ENCODE assay signal across 23 cellular contexts in the genomic region with DNA sequence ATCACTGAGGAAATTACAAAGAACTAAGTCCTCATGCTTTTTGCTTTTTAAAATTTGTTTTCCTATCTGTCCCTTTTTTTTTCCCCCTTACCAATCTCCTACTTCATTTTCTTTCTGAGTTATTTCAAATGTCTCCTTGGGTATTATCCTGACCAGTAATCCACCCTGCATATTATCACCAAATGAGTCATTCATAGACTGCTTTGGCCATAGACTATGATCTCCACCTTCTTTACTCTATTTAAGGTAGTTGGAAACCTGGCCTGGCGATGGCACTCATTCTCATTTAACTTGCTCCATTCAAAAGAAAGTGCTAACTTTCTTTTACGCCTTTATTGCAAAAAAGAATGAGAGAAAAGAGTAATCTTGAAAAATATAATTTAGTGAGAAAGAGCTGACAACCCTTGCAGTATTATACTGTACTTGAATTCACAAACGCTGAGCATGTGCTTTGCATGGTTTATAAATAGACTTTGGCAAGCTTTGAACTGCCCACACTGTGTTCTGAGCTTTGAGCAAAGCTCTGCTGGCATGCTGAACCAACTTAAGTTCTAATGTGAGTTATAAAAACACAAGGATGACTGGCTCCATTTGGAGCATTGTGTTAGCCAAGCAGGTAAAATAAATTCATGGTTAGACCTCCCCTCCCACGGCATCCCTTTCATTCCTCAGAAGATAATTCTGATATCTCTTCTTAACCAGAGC.
DNase-seq lines count a peak whose midpoint lies in the region; ATAC-seq and TF ChIP-seq lines count a peak whose summit lies in the region.
"Had no signal": no experiment of that assay in that cellular context is flagged by ENCODE, and none has a peak within 500 bp of the region (broad histone marks: within the 10 kb centered on the region; RNA-seq: fewer than 3 reads in every experiment).

No MANE protein-coding gene starts in this region.

- ATAC-seq in Right ventricle myocardium inferior (peak; percentile 93), gastroesophageal sphincter (no peak), upper lobe of right lung (no peak)
- ATAC-seq: activated CD8-positive, alpha-beta T cell treated with anti-CD3 and anti-CD28 coated beads, Interleukin-2, amount 10 ng/mL, durations not matched to agents 7 days and 5 days; activated naive CD4-positive, alpha-beta T cell treated with anti-CD3 and anti-CD28 coated beads, Interleukin-2, amount 50 U/mL, for 72 hours; activated T-cell treated with anti-CD3 and anti-CD28 coated beads, Interleukin-2, amount 50 U/mL, for 4 hours; lower lobe of right lung had no signal

- intact Hi-C loops in Right ventricle myocardium inferior (cut with DNase I) (no loop called here), cardiac septum (cut with DNase I) (no loop called here), upper lobe of right lung (cut with DNase I) (no loop called here)

- 22 to 36% methylated on average over 4 of the region's 4 CpGs for WGBS in gastroesophageal sphincter (ENCODE audit: low coverage in 1 of 2), 2 donors

- H3K4me1 ChIP-seq in gastroesophageal sphincter, result peaks cover 0 to 18% (median 6%) of the 10 kb centered on the region in 3 donors
- no peaks in the 10 kb centered on the region for H3K4me1 ChIP-seq in upper lobe of right lung
- H3K4me1 ChIP-seq: BE2C, lower lobe of right lung, stomach had no signal

- no peak for TF ChIP-seq EP300 in gastroesophageal sphincter (IDR thresholded peaks at IDR 0.05)

- H3K27ac ChIP-seq in gastroesophageal sphincter, result no peak overlapping the region
- H3K27ac ChIP-seq in upper lobe of right lung, result no peak overlapping the region
- H3K27ac ChIP-seq: 22Rv1, GM23248, lower lobe of right lung, ovary, stomach had no signal

- TF ChIP-seq POLR2A in gastroesophageal sphincter (IDR thresholded peaks at IDR 0.05), result no peak

- no peak for DNase-seq in Right ventricle myocardium inferior (ENCODE audit: missing footprints)
- no peak for DNase-seq in cardiac septum (ENCODE audit: low spot score)
- peak; percentile 41 for DNase-seq in globus pallidus (ENCODE audit: low spot score)
- peak; percentile 84 for DNase-seq in myocyte (ENCODE audit: low read depth)
- no peak for DNase-seq in HK-2 (ENCODE audit: unreplicated experiment)
- no peak for DNase-seq in upper lobe of right lung
- DNase-seq in GM19238 (ENCODE audit: insufficient read length, low spot score), result no peak
- DNase-seq: activated CD4-positive, CD25-positive, alpha-beta regulatory T cell; activated CD8-positive, alpha-beta T cell treated with anti-CD3 and anti-CD28 coated beads, Interleukin-2, amount 10 ng/mL, durations not matched to agents 7 days and 5 days; activated T-cell treated with anti-CD3 and anti-CD28 coated beads, Interleukin-2, amount 50 U/mL, for 4 hours; BE2C; COR-L47; GM23248; lower lobe of right lung; NCI-H1417; OCI-M1; ovary; stimulated activated CD4-positive, alpha-beta T cell treated with anti-CD3 and anti-CD28 coated beads, Interleukin-4, amount 100 ng/mL, for 24 hours; stomach had no signal

- no peak for TF ChIP-seq CTCF in gastroesophageal sphincter (IDR thresholded peaks at IDR 0.05)
- no peak for TF ChIP-seq CTCF in upper lobe of right lung (IDR thresholded peaks at IDR 0.05)

- H3K36me3 ChIP-seq in gastroesophageal sphincter, result no peaks in the 10 kb centered on the region
- no peaks in the 10 kb centered on the region for H3K36me3 ChIP-seq in upper lobe of right lung
- H3K36me3 ChIP-seq: BE2C, lower lobe of right lung, ovary, stomach had no signal

- H3K4me3 ChIP-seq in gastroesophageal sphincter, result no peak overlapping the region
- no peak overlapping the region for H3K4me3 ChIP-seq in upper lobe of right lung
- H3K4me3 ChIP-seq: dorsolateral prefrontal cortex, GM23248, lower lobe of right lung, ovary, stomach had no signal

- H3K27me3 ChIP-seq in gastroesophageal sphincter (no peaks in the 10 kb centered on the region), upper lobe of right lung (no peaks in the 10 kb centered on the region)
- H3K27me3 ChIP-seq: BE2C, dorsolateral prefrontal cortex, ovary, stomach had no signal

- H3K9me3 ChIP-seq in gastroesophageal sphincter (no peaks in the 10 kb centered on the region), upper lobe of right lung (no peaks in the 10 kb centered on the region)
- H3K9me3 ChIP-seq: BE2C, lower lobe of right lung, ovary, stomach had no signal

Comparison
In these comparisons a context has a peak if more than half of its experiments do, and no peak if none do; other contexts are left out.
1. DNase-seq: peak in globus pallidus (single experiment) and myocyte (single experiment); none in Right ventricle myocardium inferior (single experiment), cardiac septum (single experiment), HK-2 (single experiment), upper lobe of right lung (single experiment) and GM19238 (single experiment).